In genomic region chrX:120603707-120604358, GRCh38 we compare ENCODE assay signal across 8 cellular contexts. TPM values are rescaled to one million over a fixed set of nuclear protein-coding genes. Genes with fewer than 3 reads are reported as not detected.
DNase-seq lines count a peak whose midpoint lies in the region; ATAC-seq and TF ChIP-seq lines count a peak whose summit lies in the region.

Gene MCTS1 (plus strand): TSS chrX:120604101. CDS start chrX:120604237, 136 bp downstream.

- H3K4me1 ChIP-seq in HUES64 (ENCODE audit: insufficient read depth, low read length) (no peaks in the 10 kb centered on the region; the same call in 1 of the 2 replicates), OCI-LY7 (ENCODE audit: insufficient read depth, low read length, poor library complexity, severe bottlenecking) (peaks cover 11% of the 10 kb centered on the region), mononuclear cell (ENCODE audit: insufficient read depth, low read length) (peaks cover 9% of the 10 kb centered on the region)

- DNase-seq in D341Med (ENCODE audit: low spot score) (peak; percentile 76), OCI-LY7 (ENCODE audit: low spot score) (peak; percentile 90), activated T-cell treated with anti-CD3 and anti-CD28 coated beads for 1 hour (ENCODE audit: low read depth) (peak; percentile 47), epithelial cell of esophagus (ENCODE audit: low read depth) (peak; percentile 95)
- DNase-seq in stimulated activated CD8-positive, alpha-beta memory T cell treated with anti-CD3 and anti-CD28 coated beads, Interleukin-4, amount 100 ng/mL, for 1 hour (ENCODE audit: low read depth in 2 of 2, low spot score in 1 of 2), result peak; percentile 26 to 41

- no peaks in the 10 kb centered on the region for H3K9me2 ChIP-seq in OCI-LY7 (ENCODE audit: insufficient read depth, low read length)

- H3K4me3 ChIP-seq in HUES64 (ENCODE audit: low read length) (peak within 1 kb of the TSS; percentile 85), OCI-LY7 (ENCODE audit: low read depth, low read length, poor library complexity, severe bottlenecking) (peak within 1 kb of the TSS; percentile 88), epithelial cell of esophagus (ENCODE audit: low read length) (peak within 1 kb of the TSS; percentile 76), mononuclear cell (ENCODE audit: low read length) (peak within 1 kb of the TSS; percentile 68)

- H2AFZ ChIP-seq in OCI-LY7 (ENCODE audit: low read length), result peak within 1 kb of the TSS; percentile 94

- no peaks in the 10 kb centered on the region for H3K27me3 ChIP-seq in HUES64 (ENCODE audit: insufficient read depth, low read length)
- no peaks in the 10 kb centered on the region for H3K27me3 ChIP-seq in mononuclear cell (ENCODE audit: insufficient read depth, low read length)

- WGBS in HUES64, result under 1% methylated on average over 25 of the region's 31 CpGs

- POLR2A ChIA-PET in OCI-LY7 (lab: Charles Lee), result interaction anchor here (0.6 to 3.0 kb wide), 18 partner anchors 9 to 353 kb away, joined by 3 to 18 read pairs (median 4); partner anchors contain the start of gene ZBTB33

- peaks cover 32% of the 10 kb centered on the region for H3K79me2 ChIP-seq in OCI-LY7 (ENCODE audit: insufficient read depth, low read depth, low read length)

- H3K9ac ChIP-seq in HUES64 (ENCODE audit: low read depth, low read length), result peak within 1 kb of the TSS; percentile 77

- no peaks in the 10 kb centered on the region for H3K9me3 ChIP-seq in HUES64 (ENCODE audit: insufficient read depth, low read depth, low read length)
- H3K9me3 ChIP-seq in OCI-LY7 (ENCODE audit: low read length), result no peaks in the 10 kb centered on the region
- H3K9me3 ChIP-seq in mononuclear cell (ENCODE audit: low read depth, low read length), result no peaks in the 10 kb centered on the region

- intact Hi-C loops in OCI-LY7 (cut with micrococcal nuclease; ENCODE audit: unreplicated experiment), result loop anchor here (1.0 to 2.0 kb wide), 2 partner anchors 25 to 43 kb away; no protein-coding TSS in a partner anchor

- H3K4me2 ChIP-seq in OCI-LY7 (ENCODE audit: low read length), result peak within 1 kb of the TSS; percentile 77

- peak; percentile 92 for ATAC-seq in GM21423 (IDR thresholded peaks at IDR 0.05; ENCODE audit: unreplicated experiment)

- H4K20me1 ChIP-seq in OCI-LY7 (ENCODE audit: insufficient read depth, low read length), result no peaks in the 10 kb centered on the region; the same call in 1 of the 2 replicates

- CTCF ChIA-PET in OCI-LY7 (lab: Charles Lee; ENCODE audit: unreplicated experiment), result interaction anchor here (1.0 to 1.2 kb wide), 2 partner anchors 14 to 21 kb away, joined by 3 read pairs; no protein-coding TSS in a partner anchor

- H3K27ac ChIP-seq in HUES64 (ENCODE audit: low read depth, low read length) (peak within 1 kb of the TSS; percentile 95), OCI-LY7 (ENCODE audit: low read depth, low read length, poor library complexity, severe bottlenecking) (peak within 1 kb of the TSS; percentile 89)

- TF ChIP-seq CTCF in OCI-LY7 (conservative IDR thresholded peaks at IDR 0.05; ENCODE audit: low read length) (no peak), epithelial cell of esophagus (IDR thresholded peaks at IDR 0.05; ENCODE audit: insufficient read depth, low read depth, low read length, missing control alignments) (no peak)

- BruUV-seq in OCI-LY7 (replicated peaks; lab: Mats Ljungman, UMichigan), result no TSS peak

- H3K36me3 ChIP-seq in HUES64 (ENCODE audit: insufficient read depth, low read length), result peaks cover 6% of the 10 kb centered on the region; the same call in 1 of the 2 replicates
- H3K36me3 ChIP-seq in OCI-LY7 (ENCODE audit: insufficient read depth, low read length), result peaks cover 26% of the 10 kb centered on the region

RNA-seq across cellular contexts. Expression of gene MCTS1, which starts in this region (rescaled TPM):
- polyA plus RNA-seq in HUES64 (2013, experiment 1 of 2), result 33.2 TPM
- polyA plus RNA-seq in HUES64 (2013, experiment 2 of 2), result 37.3 TPM
- 29.1 and 34.5 TPM in 2 replicates for total RNA-seq in OCI-LY7 (2014; rRNA removed; shearing (Covaris generic))
- total RNA-seq in OCI-LY7 (2022) (55.6 and 63.0 TPM in 2 replicates), mononuclear cell (14.6 TPM)

Comparison
In these comparisons a context has a peak if more than half of its experiments do, and no peak if none do; other contexts are left out.
1. Peak in every context shown above with its lines: DNase-seq, ATAC-seq, H3K4me3 ChIP-seq and H3K27ac ChIP-seq.
2. DNase-seq: peak in every context shown above with its lines; median percentile 95 in epithelial cell of esophagus; 90 in OCI-LY7; 76 in D341Med; 47 in activated T-cell treated with anti-CD3 and anti-CD28 coated beads for 1 hour; 34 in stimulated activated CD8-positive, alpha-beta memory T cell treated with anti-CD3 and anti-CD28 coated beads, Interleukin-4, amount 100 ng/mL, for 1 hour.